ENCODE assay signal across 1 cellular context in genomic region chr12:17283563-17283962, GRCh38.
TF ChIP-seq lines count a peak whose summit lies in the region.

No MANE protein-coding gene starts in this region.

TF ChIP-seq in HepG2, 621 proteins besides CTCF, POLR2A, EP300 and RAD21:
- peak in 1 of 2 experiments; percentile 49; a peak in 2 of 4 replicates for TF ChIP-seq MAFK (conservative IDR thresholded peaks at IDR 0.05 in 1 of 2, IDR thresholded peaks at IDR 0.05 in 1 of 2; ENCODE audit: low read length in 2 of 2)
- 0 out of 2 replicates have a peak, but pooled peaks have one; percentile 7 for TF ChIP-seq MAFF (IDR thresholded peaks at IDR 0.05; ENCODE audit: low read depth, low read length)
- no peak for TF ChIP-seq NFYC (CRISPR knock-in tag; IDR thresholded peaks at IDR 0.05)
